In the genomic region with DNA sequence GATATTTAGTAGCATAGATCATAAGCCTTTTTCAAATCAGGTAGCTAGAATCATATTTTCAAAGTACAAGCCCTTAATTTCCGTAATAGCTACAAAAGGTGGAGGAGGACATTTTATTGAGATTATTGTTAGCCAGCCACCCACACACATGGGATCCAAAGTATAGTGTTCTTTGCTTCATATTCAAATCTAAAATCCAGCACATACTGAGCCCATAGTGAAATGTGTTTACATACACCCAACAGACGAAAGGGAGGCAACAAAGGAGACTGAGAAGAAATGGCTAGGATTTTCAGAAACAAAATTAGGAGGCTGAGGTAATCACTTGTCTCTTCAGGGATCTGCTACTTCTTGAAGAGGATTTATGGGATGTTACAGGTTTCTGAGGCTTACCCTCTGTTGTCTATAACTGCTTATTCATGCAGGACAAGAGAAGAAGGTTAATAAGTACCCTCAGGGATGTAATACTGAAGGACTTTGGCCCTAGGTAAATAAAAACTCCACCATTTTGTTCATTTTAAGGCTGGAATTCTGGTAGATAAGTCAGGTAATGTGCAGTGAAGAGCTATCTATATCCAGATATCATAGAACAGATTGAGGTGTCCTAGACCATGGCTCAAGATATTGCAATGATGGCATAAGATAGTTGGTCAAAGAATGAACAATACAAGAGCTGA, we compare ENCODE assay signal across 7 cellular contexts.
DNase-seq lines count a peak whose midpoint lies in the region; ATAC-seq, FAIRE-seq and TF ChIP-seq lines count a peak whose summit lies in the region.
"Not testable (repeated sequence)": the region's sequence is repeated elsewhere in the genome, so short reads cannot be mapped to it uniquely, and the experiment has no call there.

No MANE protein-coding gene starts in this region.

- ATAC-seq in A549: not testable (repeated sequence)
- ATAC-seq in left lobe of liver: peak; percentile 68
- peak in 3 of 4 donors; percentile 47 to 76 (median 61) for ATAC-seq in right lobe of liver

- TF ChIP-seq POLR2A in A549 (IDR thresholded peaks at IDR 0.05; ENCODE audit: low read length); right lobe of liver (IDR thresholded peaks at IDR 0.05): not testable (repeated sequence)

- POLR2A ChIA-PET in A549 (lab: Yijun Ruan, JAX): not testable (repeated sequence)

- H3K4me1 ChIP-seq in A549, right lobe of liver: not testable (repeated sequence)

- H3K9me3 ChIP-seq in A549, right lobe of liver: not testable (repeated sequence)

- CTCF ChIA-PET in A549 (lab: Yijun Ruan, JAX): not testable (repeated sequence)

- WGBS in A549 (ENCODE audit: missing lambda C conversion rate): 44% methylated on average over 2 of the region's 2 CpGs
- WGBS in right lobe of liver (ENCODE audit: insufficient coverage, low coverage, low lambda C conversion rate, missing lambda C conversion rate): 61% methylated on average over 2 of the region's 2 CpGs

- not testable (repeated sequence) for H3K36me3 ChIP-seq in right lobe of liver

- H3K27ac ChIP-seq in A549, right lobe of liver: not testable (repeated sequence)

- not testable (repeated sequence) for FAIRE-seq in A549 (lab: Jason Lieb, UNC)
- FAIRE-seq in colon (lab: Jason Lieb, UNC): peak; percentile 33

- intact Hi-C loops in right lobe of liver (cut with DNase I): not testable (repeated sequence)

- not testable (repeated sequence) for TF ChIP-seq CTCF in A549 (IDR thresholded peaks at IDR 0.05); right lobe of liver (IDR thresholded peaks at IDR 0.05)

- not testable (repeated sequence) for TF ChIP-seq EP300 in A549 (IDR thresholded peaks at IDR 0.05)

- DNase-seq in A549 (ENCODE audit: low read depth in 1 of 2, low spot score in 1 of 2) (peak in 1 of 2 experiments; percentile 7), DMS53 (lab: John Stamatoyannopoulos, UW) (peak; percentile 42), kidney tubule cell (ENCODE audit: low spot score) (peak; percentile 32), renal cortical epithelial cell (ENCODE audit: low read depth) (peak; percentile 51)
- DNase-seq in left lobe of liver (ENCODE audit: low spot score); right lobe of liver: not testable (repeated sequence)

- H3K4me3 ChIP-seq in A549, right lobe of liver: not testable (repeated sequence)

- H3K27me3 ChIP-seq in right lobe of liver: not testable (repeated sequence)

- TF ChIP-seq RAD21 in A549 (conservative IDR thresholded peaks at IDR 0.05 in 1 of 2, IDR thresholded peaks at IDR 0.05 in 1 of 2): not testable (repeated sequence)

- H3K4me2 ChIP-seq in A549: not testable (repeated sequence)

TF ChIP-seq in A549, 52 proteins besides CTCF, POLR2A, EP300 and RAD21:
- 0 out of 2 replicates have a peak, but pooled peaks have one; percentile 45 for TF ChIP-seq EHMT2 (IDR thresholded peaks at IDR 0.05; ENCODE audit: low read depth)
